10 cellular contexts compared by ENCODE assay signal in the genomic region with DNA sequence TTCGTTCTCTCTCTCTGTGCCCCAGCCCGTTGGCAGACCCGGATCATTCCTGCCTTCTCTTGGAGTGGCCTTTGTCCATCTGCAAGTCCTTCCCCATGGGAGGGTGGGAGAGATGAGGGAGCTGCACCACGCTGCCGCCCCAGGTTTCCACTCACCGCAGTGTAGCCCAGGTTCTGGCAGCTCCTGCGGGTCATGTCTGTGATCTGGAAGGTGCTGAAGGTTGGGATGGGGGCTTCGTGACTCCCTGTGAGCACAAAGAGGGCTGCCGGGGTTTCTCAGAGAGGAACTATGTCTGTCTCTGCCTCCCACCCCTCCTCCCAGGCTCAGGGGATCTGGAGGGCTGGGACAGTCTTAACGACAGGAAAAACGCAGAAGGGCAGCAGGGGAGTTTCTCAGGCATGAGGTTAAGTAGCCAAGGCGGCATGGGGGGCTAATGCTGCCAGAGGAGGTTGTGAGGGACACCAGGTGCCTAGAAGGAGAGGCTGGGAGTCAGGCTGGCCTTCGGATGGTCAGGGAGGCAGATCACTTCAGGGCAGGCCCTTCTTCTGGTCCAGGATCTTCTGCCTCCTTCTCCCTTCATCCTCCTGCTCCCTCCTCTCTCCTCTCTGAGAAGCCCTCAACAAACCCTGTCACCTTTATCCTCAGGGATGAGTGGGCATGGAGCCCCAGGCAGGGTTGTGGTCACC. TPM values are rescaled to one million over a fixed set of nuclear protein-coding genes. Genes with fewer than 3 reads are reported as not detected.
DNase-seq lines count a peak whose midpoint lies in the region; TF ChIP-seq lines count a peak whose summit lies in the region.
"Had no signal": no experiment of that assay in that cellular context is flagged by ENCODE, and none has a peak within 500 bp of the region (broad histone marks: within the 10 kb centered on the region; RNA-seq: fewer than 3 reads in every experiment).

No MANE protein-coding gene starts in this region.

- CTCF ChIA-PET in CD4-positive, alpha-beta memory T cell (lab: Charles Lee; ENCODE audit: partially characterized antibody): interaction anchor here (0.6 to 5.2 kb wide), 8 partner anchors 8 to 431 kb away, joined by 3 to 56 read pairs (median 4); partner anchors contain the start of genes CRABP2, INSRR and NTRK1
- CTCF ChIA-PET in PC-9 (lab: Charles Lee) (interaction anchor here (0.6 kb wide), 1 partner anchor 186 kb away, joined by 7 read pairs; no protein-coding TSS in a partner anchor), HEK293T (lab: Yijun Ruan, JAX) (no interaction called here)

- TF ChIP-seq POLR2A in ovary (IDR thresholded peaks at IDR 0.05): no peak

- H3F3A ChIP-seq in PC-9 (ENCODE audit: insufficient read depth, low read depth): peaks cover 13% of the 10 kb centered on the region; the same call in 1 of the 2 replicates

- H2BK12ac ChIP-seq in neuronal stem cell (ENCODE audit: low read length): no peak overlapping the region

- H3K4me3 ChIP-seq in CD4-positive, alpha-beta memory T cell (ENCODE audit: low read length in 2 of 2): peak overlapping the region; percentile 73 to 97
- H3K4me3 ChIP-seq in PC-9 (no peak overlapping the region), neuronal stem cell (ENCODE audit: low read length in 2 of 2) (peak overlapping the region in 1 of 2 donors; percentile 38), ovary (no peak overlapping the region)

- DNase-seq in CD4-positive, alpha-beta memory T cell: peak in 1 of 5 donors; percentile 51
- DNase-seq in PC-9 (no peak), neuronal stem cell (ENCODE audit: low spot score) (no peak), HEK293T (ENCODE audit: extremely low spot score) (no peak), activated gamma-delta T cell (lab: John Stamatoyannopoulos, UW) (no peak), NCI-H1417 treated with DMSO at 0.1 percent for 48 hours (lab: John Stamatoyannopoulos, UW) (no peak), ovary (no peak)
- DNase-seq: DMS 273 treated with DMSO at 0.1 percent for 48 hours, NCI-H2171 treated with DMSO at 0.1 percent for 48 hours had no signal

- H4K20me1 ChIP-seq in PC-9 (ENCODE audit: insufficient read depth): no peaks in the 10 kb centered on the region

- no peaks in the 10 kb centered on the region for H3K9me3 ChIP-seq in CD4-positive, alpha-beta memory T cell (ENCODE audit: control insufficient read depth in 1 of 2, low read length in 2 of 2)
- H3K9me3 ChIP-seq in PC-9 (ENCODE audit: insufficient read depth, low read depth) (no peaks in the 10 kb centered on the region), neuronal stem cell (replicated peaks in 1 of 2; ENCODE audit: control insufficient read depth in 2 of 2, insufficient read depth in 1 of 2, low read depth in 1 of 2, low read length in 2 of 2) (no peaks in the 10 kb centered on the region), ovary (no peaks in the 10 kb centered on the region)

- H3K23ac ChIP-seq in neuronal stem cell (ENCODE audit: low read depth, low read length, poor library complexity): peak overlapping the region; percentile 25

- H3K4me1 Mint-ChIP-seq in CD4-positive, alpha-beta memory T cell: peaks cover 43 to 72% (median 61%) of the 10 kb centered on the region in 4 donors
- H3K4me1 Mint-ChIP-seq in dendritic cell treated with granulocyte-macrophage colony-stimulating factor and Interleukin-4, amounts not matched to agents 40 ng/mL and 50 ng/mL, for 4 days (ENCODE audit: low read depth): peaks cover 55% of the 10 kb centered on the region

- no peak overlapping the region for H3K4ac ChIP-seq in neuronal stem cell (ENCODE audit: low read length)

- peak overlapping the region; percentile 10 for H3K14ac ChIP-seq in neuronal stem cell (ENCODE audit: low read length)

- peaks cover 0 to 5% of the 10 kb centered on the region in 2 donors for H3K27me3 Mint-ChIP-seq in CD4-positive, alpha-beta memory T cell
- H3K27me3 Mint-ChIP-seq in dendritic cell treated with granulocyte-macrophage colony-stimulating factor and Interleukin-4, amounts not matched to agents 40 ng/mL and 50 ng/mL, for 4 days: peaks cover 72% of the 10 kb centered on the region

- H3K4me1 ChIP-seq in CD4-positive, alpha-beta memory T cell (ENCODE audit: insufficient read depth, low read length): peaks cover 67% of the 10 kb centered on the region
- peaks cover 44% of the 10 kb centered on the region for H3K4me1 ChIP-seq in PC-9 (replicated peaks; ENCODE audit: insufficient read depth)
- peaks cover 9 to 13% of the 10 kb centered on the region in 2 donors for H3K4me1 ChIP-seq in neuronal stem cell (ENCODE audit: control insufficient read depth in 2 of 2, insufficient read depth in 1 of 2, low read depth in 1 of 2, low read length in 2 of 2)
- H3K4me1 ChIP-seq in ovary (ENCODE audit: insufficient read depth): peaks cover 5% of the 10 kb centered on the region

- peaks cover 6% of the 10 kb centered on the region for H3K79me2 ChIP-seq in PC-9 (ENCODE audit: low read depth)

- peak overlapping the region; percentile 88 for H2BK15ac ChIP-seq in neuronal stem cell (ENCODE audit: low read length)

- no peak for TF ChIP-seq CTCF in PC-9 (conservative IDR thresholded peaks at IDR 0.05)
- no peak for TF ChIP-seq CTCF in ovary (IDR thresholded peaks at IDR 0.05)

- no peak overlapping the region for H4K8ac ChIP-seq in neuronal stem cell (ENCODE audit: low read depth, low read length)

- peaks cover 19 to 46% of the 10 kb centered on the region in 2 donors for H3K36me3 Mint-ChIP-seq in CD4-positive, alpha-beta memory T cell
- no peaks in the 10 kb centered on the region for H3K36me3 Mint-ChIP-seq in dendritic cell treated with granulocyte-macrophage colony-stimulating factor and Interleukin-4, amounts not matched to agents 40 ng/mL and 50 ng/mL, for 4 days (ENCODE audit: low read depth)

- H2AK5ac ChIP-seq in neuronal stem cell (ENCODE audit: low read depth, low read length): peak overlapping the region; percentile 71

- H2AFZ ChIP-seq in PC-9 (no peak overlapping the region), neuronal stem cell (ENCODE audit: low read length) (peak overlapping the region; percentile 50)

- peak overlapping the region; percentile 53 for H3K18ac ChIP-seq in neuronal stem cell (ENCODE audit: low read length)

- H3K4me3 Mint-ChIP-seq in CD4-positive, alpha-beta memory T cell: peak overlapping the region; percentile 92 to 95 (median 94)
- no peak overlapping the region for H3K4me3 Mint-ChIP-seq in dendritic cell treated with granulocyte-macrophage colony-stimulating factor and Interleukin-4, amounts not matched to agents 40 ng/mL and 50 ng/mL, for 4 days

- H3K9me2 ChIP-seq in PC-9 (ENCODE audit: insufficient read depth): no peaks in the 10 kb centered on the region

- peak overlapping the region; percentile 100 for H3K27ac ChIP-seq in CD4-positive, alpha-beta memory T cell (ENCODE audit: low read depth, low read length)
- H3K27ac ChIP-seq in PC-9: no peak overlapping the region
- no peak overlapping the region for H3K27ac ChIP-seq in neuronal stem cell (replicated peaks; ENCODE audit: low read length)
- peak overlapping the region in 1 of 2 donors; percentile 30 for H3K27ac ChIP-seq in ovary

- H4K91ac ChIP-seq in neuronal stem cell (ENCODE audit: low read depth, low read length, poor library complexity): peak overlapping the region; percentile 83

- peak overlapping the region; percentile 36 for H2BK120ac ChIP-seq in neuronal stem cell (ENCODE audit: low read depth, low read length)

- peaks cover 0 to 6% (median 0%) of the 10 kb centered on the region in 8 donors for H3K9me3 Mint-ChIP-seq in CD4-positive, alpha-beta memory T cell
- H3K9me3 Mint-ChIP-seq in dendritic cell treated with granulocyte-macrophage colony-stimulating factor and Interleukin-4, amounts not matched to agents 40 ng/mL and 50 ng/mL, for 4 days: no peaks in the 10 kb centered on the region

- no TSS peak for BruUV-seq in PC-9 (replicated peaks; lab: Mats Ljungman, UMichigan)

- H3K27me3 ChIP-seq in CD4-positive, alpha-beta memory T cell (ENCODE audit: insufficient read depth, low read length): no peaks in the 10 kb centered on the region
- H3K27me3 ChIP-seq in PC-9 (ENCODE audit: insufficient read depth, low read depth) (no peaks in the 10 kb centered on the region), neuronal stem cell (ENCODE audit: control insufficient read depth in 3 of 3, insufficient read depth in 3 of 3, low read depth in 1 of 3, low read length in 3 of 3) (peaks cover 0 to 54% (median 19%) of the 10 kb centered on the region in 3 experiments), ovary (no peaks in the 10 kb centered on the region)

- POLR2A ChIA-PET in CD4-positive, alpha-beta memory T cell (lab: Charles Lee; ENCODE audit: partially characterized antibody): interaction anchor here (0.6 to 2.9 kb wide), 17 partner anchors 10 to 315 kb away, joined by 3 to 23 read pairs (median 6); partner anchors contain the start of genes HDGF, INSRR, ISG20L2 and MEF2D
- POLR2A ChIA-PET in PC-9 (lab: Charles Lee; ENCODE audit: unreplicated experiment): no interaction called here
- POLR2A ChIA-PET in HEK293T (lab: Yijun Ruan, JAX): interaction anchor here (2.7 kb wide), 1 partner anchor 88 kb away, joined by 7 read pairs; the partner anchor contains the start of genes ISG20L2 and METTL25B

- H3K79me1 ChIP-seq in neuronal stem cell (ENCODE audit: low read depth, low read length): no peaks in the 10 kb centered on the region

- H3K27ac Mint-ChIP-seq in CD4-positive, alpha-beta memory T cell: peak overlapping the region; percentile 99 to 100 (median 100)
- H3K27ac Mint-ChIP-seq in dendritic cell treated with granulocyte-macrophage colony-stimulating factor and Interleukin-4, amounts not matched to agents 40 ng/mL and 50 ng/mL, for 4 days: peak overlapping the region; percentile 69

- no peak for TF ChIP-seq EP300 in ovary (IDR thresholded peaks at IDR 0.05)

- no CpG with 5 or more reads among the region's 13 CpGs for WGBS in neuronal stem cell (ENCODE audit: extremely low coverage in 2 of 2, insufficient read length in 2 of 2, insufficient replicate concordance in 1 of 2), 2 donors
- 73 to 75% (median 73%) methylated on average over 13 of the region's 13 CpGs for WGBS in ovary, 3 donors

- intact Hi-C loops in CD4-positive, alpha-beta memory T cell (cut with micrococcal nuclease): loop anchor here (1.0 to 5.0 kb wide), 6 partner anchors 19 to 88 kb away; partner anchors contain the start of genes ISG20L2, METTL25B, MRPL24 and NTRK1
- intact Hi-C loops in PC-9 (cut with micrococcal nuclease; ENCODE audit: unreplicated experiment) (no loop called here), ovary (cut with DNase I) (no loop called here)
- intact Hi-C loops in dendritic cell treated with granulocyte-macrophage colony-stimulating factor and Interleukin-4, amounts not matched to agents 40 ng/mL and 50 ng/mL, for 4 days (cut with micrococcal nuclease): no loop called here

- H3K4me2 ChIP-seq in PC-9: peak overlapping the region; percentile 97
- no peak overlapping the region for H3K4me2 ChIP-seq in neuronal stem cell (ENCODE audit: insufficient read depth, low read length, poor library complexity, severe bottlenecking)

- H3K36me3 ChIP-seq in CD4-positive, alpha-beta memory T cell (ENCODE audit: insufficient read depth, low read length): peaks cover 21% of the 10 kb centered on the region
- H3K36me3 ChIP-seq in PC-9 (ENCODE audit: low read depth): no peaks in the 10 kb centered on the region
- H3K36me3 ChIP-seq in neuronal stem cell (replicated peaks in 1 of 2; ENCODE audit: control insufficient read depth in 2 of 2, insufficient read depth in 2 of 2, low read length in 2 of 2): no peaks in the 10 kb centered on the region
- no peaks in the 10 kb centered on the region for H3K36me3 ChIP-seq in ovary

- H3K9ac ChIP-seq in neuronal stem cell (ENCODE audit: low read depth, low read length, poor library complexity): no peak overlapping the region

- H2BK5ac ChIP-seq in neuronal stem cell (ENCODE audit: low read length): no peak overlapping the region

RNA-seq across cellular contexts. Expression of gene SH2D2A, which starts 0.7 kb away (rescaled TPM):
- total RNA-seq in CD4-positive, alpha-beta memory T cell: 10 to 100 TPM; 55.1 to 63.6 TPM
- 10 to 100 TPM; 29.1 to 53.9 TPM for polyA plus RNA-seq in CD4-positive, alpha-beta memory T cell
- total RNA-seq in PC-9 (2021): 4.0 and 5.8 TPM in 2 replicates
- polyA plus RNA-seq in neuronal stem cell (2013, experiment 1 of 2): 4.3 TPM
- polyA plus RNA-seq in neuronal stem cell (2013, experiment 2 of 2): 3.5 TPM
- total RNA-seq in ovary: 1 to 10 TPM in 4 of 7 donors, under 1 TPM in 3; 0.40 to 2.8 (median 1.4) TPM
- polyA plus RNA-seq in ovary: under 1 TPM; 0.19 to 0.65 TPM

RNA-seq across cellular contexts. Expression of gene INSRR, which starts 42.9 kb away (rescaled TPM):
- total RNA-seq in CD4-positive, alpha-beta memory T cell: under 1 TPM in 1 of 2 experiments, not detected in 1; 0.06 TPM
- polyA plus RNA-seq in CD4-positive, alpha-beta memory T cell: not detected
- total RNA-seq in PC-9 (2021): not detected in 2 replicates
- polyA plus RNA-seq in neuronal stem cell (2013, experiment 1 of 2): 0.01 TPM
- 0.01 TPM for polyA plus RNA-seq in neuronal stem cell (2013, experiment 2 of 2)
- total RNA-seq in ovary: under 1 TPM in 1 of 7 donors, not detected in 6; 0.15 TPM
- under 1 TPM in 1 of 2 donors, not detected in 1; 0.02 TPM for polyA plus RNA-seq in ovary

RNA-seq across cellular contexts. Expression of gene NTRK1, which starts 44.7 kb away (rescaled TPM):
- under 1 TPM in 1 of 2 experiments, not detected in 1; 0.23 TPM for total RNA-seq in CD4-positive, alpha-beta memory T cell
- not detected for polyA plus RNA-seq in CD4-positive, alpha-beta memory T cell
- total RNA-seq in PC-9 (2021) (not detected in 2 replicates), ovary (under 1 TPM in 4 of 7 donors, not detected in 3; 0.34 to 0.92 (median 0.41) TPM)
- polyA plus RNA-seq in neuronal stem cell (2013, experiment 1 of 2): 0.07 TPM
- 0.11 TPM for polyA plus RNA-seq in neuronal stem cell (2013, experiment 2 of 2)
- polyA plus RNA-seq in ovary: under 1 TPM in 1 of 2 donors, not detected in 1; 0.11 TPM

RNA-seq across cellular contexts. Expression of gene PRCC, which starts 48.7 kb away (rescaled TPM):
- total RNA-seq in CD4-positive, alpha-beta memory T cell: 10 to 100 TPM; 60.9 to 61.3 TPM
- polyA plus RNA-seq in CD4-positive, alpha-beta memory T cell: 10 to 100 TPM; 32.8 to 52.7 TPM
- total RNA-seq in PC-9 (2021) (47.8 and 56.6 TPM in 2 replicates), ovary (10 to 100 TPM; 24.7 to 65.2 (median 50.9) TPM)
- polyA plus RNA-seq in neuronal stem cell (2013, experiment 1 of 2): 136 TPM
- 127 TPM for polyA plus RNA-seq in neuronal stem cell (2013, experiment 2 of 2)
- 10 to 100 TPM; 38.6 to 72.5 TPM for polyA plus RNA-seq in ovary

Comparison
In these comparisons a context has a peak if more than half of its experiments do, and no peak if none do; other contexts are left out.
1. H3K4me3 ChIP-seq: peak in CD4-positive, alpha-beta memory T cell (2 of 2); none in PC-9 (single experiment) and ovary (single experiment).